Comparison of ENCODE assay signal across 12 cellular contexts in the genomic region with DNA sequence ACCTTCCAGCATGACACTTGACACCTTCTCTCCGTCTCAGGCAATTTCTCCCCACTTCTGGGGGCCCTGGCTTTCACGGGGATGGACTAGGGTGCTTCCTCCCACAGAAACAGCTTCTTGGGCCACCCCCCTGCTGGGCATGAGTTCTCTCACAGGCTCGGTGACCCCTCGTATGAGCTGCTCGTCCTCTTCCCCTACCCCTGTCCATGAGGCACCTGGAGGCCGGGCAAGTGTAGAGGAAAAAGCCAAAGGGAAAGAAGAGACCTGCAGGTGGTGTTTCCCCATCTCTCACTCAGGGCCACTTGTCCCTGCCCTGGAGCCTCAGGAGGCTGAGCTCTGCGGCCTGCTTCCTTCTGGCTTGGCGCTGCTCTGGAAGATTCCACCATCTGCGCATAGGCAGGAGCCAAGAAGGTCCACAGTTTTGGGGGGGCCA. TPM values are rescaled to one million over a fixed set of nuclear protein-coding genes. Genes with fewer than 3 reads are reported as not detected.
DNase-seq lines count a peak whose midpoint lies in the region; FAIRE-seq and TF ChIP-seq lines count a peak whose summit lies in the region.
"Had no signal": no experiment of that assay in that cellular context is flagged by ENCODE, and none has a peak within 500 bp of the region (broad histone marks: within the 10 kb centered on the region; RNA-seq: fewer than 3 reads in every experiment).

No MANE protein-coding gene starts in this region.

- H3K4me1 Mint-ChIP-seq in osteocyte (ENCODE audit: unreplicated experiment) = peaks cover 26% of the 10 kb centered on the region

- H3K9ac ChIP-seq in BLaER1 treated with 17β-estradiol and CSF1 and Interleukin-3, amounts not matched to agents 10 nM and 100 nM = 0 out of 22 replicates have a peak overlapping the region, but pooled peaks of 1 of the 11 experiments have one; percentile 4
- no peak overlapping the region for H3K9ac ChIP-seq in colonic mucosa (ENCODE audit: low read depth in 2 of 2, low read length in 2 of 2)

- peaks cover 2% of the 10 kb centered on the region for H3K27me3 Mint-ChIP-seq in osteocyte (ENCODE audit: unreplicated experiment)

- H3K27ac ChIP-seq in BLaER1 treated with 17β-estradiol and CSF1 and Interleukin-3, amounts not matched to agents 10 nM and 100 nM = peak overlapping the region in 5 of 11 experiments; percentile 27 to 97 (median 89); a peak in 6 of 22 replicates
- H3K27ac ChIP-seq in colonic mucosa (peak overlapping the region; percentile 96), small intestine (ENCODE audit: low read depth in 1 of 2, low read length in 1 of 2) (no peak overlapping the region)

- TF ChIP-seq CTCF in colonic mucosa (IDR thresholded peaks at IDR 0.05) (no peak), osteocyte (IDR thresholded peaks at IDR 0.05) (no peak)

- H3K36me3 ChIP-seq in BLaER1 treated with 17β-estradiol and CSF1 and Interleukin-3, amounts not matched to agents 10 nM and 100 nM = peaks cover 0 to 6% (median 3%) of the 10 kb centered on the region in 11 experiments; a peak in 8 of 22 replicates
- H3K36me3 ChIP-seq in colonic mucosa (no peaks in the 10 kb centered on the region), small intestine (ENCODE audit: control insufficient read depth in 2 of 2, insufficient read depth in 2 of 2, low read length in 2 of 2) (no peaks in the 10 kb centered on the region)
- H3K36me3 ChIP-seq: ascending aorta had no signal

- no peak overlapping the region for H3K4me3 ChIP-seq in BLaER1 treated with 17β-estradiol and CSF1 and Interleukin-3, amounts not matched to agents 10 nM and 100 nM
- no peak overlapping the region for H3K4me3 ChIP-seq in colonic mucosa
- H3K4me3 ChIP-seq in small intestine (ENCODE audit: low read depth in 1 of 2, low read length in 2 of 2) = no peak overlapping the region

- DNase-seq in G401 (ENCODE audit: low spot score) (peak; percentile 72), colonic mucosa (peak; percentile 20), osteocyte (ENCODE audit: extremely low spot score, unreplicated experiment) (peak; percentile 62), small intestine (no peak), dedifferentiated amniotic fluid mesenchymal stem cell (ENCODE audit: extremely low spot score) (no peak), posterior vena cava (ENCODE audit: low spot score) (no peak)
- DNase-seq: activated CD4-positive, alpha-beta T cell treated with anti-CD3 and anti-CD28 coated beads for 1 hour; GDM1; NCI-H1105 treated with DMSO at 0.1 percent for 48 hours had no signal

- H4K20me1 ChIP-seq in BLaER1 treated with 17β-estradiol and CSF1 and Interleukin-3, amounts not matched to agents 10 nM and 100 nM = peaks cover 0 to 30% (median 18%) of the 10 kb centered on the region in 11 experiments; a peak in 14 of 22 replicates

- peaks cover 3% of the 10 kb centered on the region for H3K36me3 Mint-ChIP-seq in osteocyte (ENCODE audit: unreplicated experiment)

- H3K4me3 Mint-ChIP-seq in osteocyte (ENCODE audit: unreplicated experiment) = no peak overlapping the region

- FAIRE-seq in small intestine (lab: Jason Lieb, UNC) = no peak

- H3K9me3 Mint-ChIP-seq in osteocyte (ENCODE audit: unreplicated experiment) = no peaks in the 10 kb centered on the region

- no peak overlapping the region for H3K27ac Mint-ChIP-seq in osteocyte (ENCODE audit: unreplicated experiment)

- intact Hi-C loops in colonic mucosa (cut with DNase I) (no loop called here), posterior vena cava (cut with DNase I) (no loop called here)

- in situ Hi-C loops in G401 (cut with HindIII; ENCODE audit: low sequenced_read_pairs) = no loop called here

- H3K4me2 ChIP-seq in BLaER1 treated with 17β-estradiol and CSF1 and Interleukin-3, amounts not matched to agents 10 nM and 100 nM = peak overlapping the region; percentile 88 to 100 (median 97); a peak in 21 of 22 replicates

- WGBS in small intestine, 3 donors = 83 to 94% (median 90%) methylated on average over 9 of the region's 9 CpGs

- peaks cover 0 to 2% (median 0%) of the 10 kb centered on the region in 11 experiments; a peak in 4 of 22 replicates for H3K9me3 ChIP-seq in BLaER1 treated with 17β-estradiol and CSF1 and Interleukin-3, amounts not matched to agents 10 nM and 100 nM (replicated peaks in 1 of 11)
- no peaks in the 10 kb centered on the region for H3K9me3 ChIP-seq in colonic mucosa
- H3K9me3 ChIP-seq in small intestine (ENCODE audit: control insufficient read depth, low read depth) = no peaks in the 10 kb centered on the region
- H3K9me3 ChIP-seq: ascending aorta had no signal

- H3K4me1 ChIP-seq in BLaER1 treated with 17β-estradiol and CSF1 and Interleukin-3, amounts not matched to agents 10 nM and 100 nM = peaks cover 57 to 89% (median 84%) of the 10 kb centered on the region in 10 experiments
- peaks cover 2% of the 10 kb centered on the region for H3K4me1 ChIP-seq in colonic mucosa
- H3K4me1 ChIP-seq in small intestine (ENCODE audit: control insufficient read depth in 2 of 2, insufficient read depth in 1 of 2, low read depth in 1 of 2, low read length in 1 of 2) = peaks cover 4 to 6% of the 10 kb centered on the region in 2 donors

- H3K27me3 ChIP-seq in BLaER1 treated with 17β-estradiol and CSF1 and Interleukin-3, amounts not matched to agents 10 nM and 100 nM = peaks cover 0 to 25% (median 0%) of the 10 kb centered on the region in 11 experiments; a peak in 5 of 22 replicates
- H3K27me3 ChIP-seq in colonic mucosa (peaks cover 10% of the 10 kb centered on the region), small intestine (ENCODE audit: control insufficient read depth in 2 of 2, insufficient read depth in 2 of 2, low read length in 2 of 2) (no peaks in the 10 kb centered on the region)

RNA-seq across cellular contexts. Expression of a gene that starts 1.9 kb away (rescaled TPM):
- 12.3 and 14.4 TPM in 2 replicates for total RNA-seq in G401 (2014; rRNA removed; shearing (Covaris generic))
- total RNA-seq in colonic mucosa (10 to 100 TPM; 18.0 to 25.7 TPM), osteocyte (32.5 and 35.6 TPM in 2 replicates), posterior vena cava (10 to 100 TPM; 18.7 to 19.5 TPM)
- 10 to 100 TPM in 2 of 3 donors, 1 to 10 TPM in 1; 6.5 to 14.1 (median 11.1) TPM for polyA plus RNA-seq in small intestine

RNA-seq across cellular contexts. Expression of a gene that starts 41.9 kb away (rescaled TPM):
- 0.20 TPM in 1 of 2 replicates, not detected in the other for total RNA-seq in G401 (2014; rRNA removed; shearing (Covaris generic))
- 1 to 10 TPM in 1 of 2 donors, under 1 TPM in 1; 0.40 to 1.3 TPM for total RNA-seq in colonic mucosa
- 0.83 and 1.1 TPM in 2 replicates for total RNA-seq in osteocyte
- polyA plus RNA-seq in small intestine = under 1 TPM; 0.27 to 0.45 (median 0.28) TPM
- total RNA-seq in posterior vena cava = 1 to 10 TPM in 1 of 2 donors, under 1 TPM in 1; 0.71 to 1.1 TPM
- total RNA-seq: ascending aorta had no signal
- polyA plus RNA-seq: CD14-positive monocyte had no signal

Comparison
In these comparisons a context has a peak if more than half of its experiments do, and no peak if none do; other contexts are left out.
1. DNase-seq: peak in G401 (single experiment), colonic mucosa (single experiment) and osteocyte (single experiment); none in small intestine (single experiment), dedifferentiated amniotic fluid mesenchymal stem cell (single experiment) and posterior vena cava (single experiment).